23 cellular contexts compared by ENCODE assay signal in genomic region chr11:33006010-33006409, GRCh38.
"Had no signal": no experiment of that assay in that cellular context is flagged by ENCODE, and none has a peak within 500 bp of the region (broad histone marks: within the 10 kb centered on the region; RNA-seq: fewer than 3 reads in every experiment).

No MANE protein-coding gene starts in this region.

- H3K27me3 Mint-ChIP-seq: progenitor cell of endocrine pancreas had no signal

- H3K4me3 Mint-ChIP-seq: immature natural killer cell; natural killer cell treated with Interleukin-12 subunit alpha and Interleukin-12 subunit beta and Interleukin-15 and Interleukin-18, amount 100 ng/mL, for 72 hours; stimulated activated memory B cell treated with anti-CD40 and anti-IgM and Interleukin-4, amounts not matched to agents 10 μg/mL and 1 μg/mL and 100 μg/mL, for 72 hours; stimulated activated naive CD8-positive, alpha-beta T cell treated with anti-CD3 and anti-CD28 coated beads, Interleukin-15, amount 100 ng/mL, for 72 hours had no signal

- H3K9me3 Mint-ChIP-seq: immature natural killer cell; natural killer cell treated with Interleukin-12 subunit alpha and Interleukin-12 subunit beta and Interleukin-15 and Interleukin-18, amount 100 ng/mL, for 72 hours; stimulated activated memory B cell treated with anti-CD40 and anti-IgM and Interleukin-4, amounts not matched to agents 10 μg/mL and 1 μg/mL and 100 μg/mL, for 72 hours; stimulated activated naive CD8-positive, alpha-beta T cell treated with anti-CD3 and anti-CD28 coated beads, Interleukin-15, amount 100 ng/mL, for 72 hours had no signal

- DNase-seq: hypothalamus; immature natural killer cell; kidney; left colon; left lung; lower lobe of right lung; mammary epithelial cell; mesenchymal stem cell; ovary; right lobe of liver; stimulated activated CD4-positive, alpha-beta T cell treated with anti-CD3 and anti-CD28 coated beads, Interleukin-1b, Interleukin-23, amount 100 ng/mL, for 48 hours; stimulated activated CD4-positive, alpha-beta T cell treated with anti-CD3 and anti-CD28 coated beads, Interleukin-2, amount 100 ng/mL, for 48 hours; stimulated activated CD4-positive, alpha-beta T cell treated with anti-CD3 and anti-CD28 coated beads, Interleukin-4, amount 100 ng/mL, for 4 hours; stimulated activated CD8-positive, alpha-beta memory T cell treated with anti-CD3 and anti-CD28 coated beads, Interleukin-4, amount 100 ng/mL, for 48 hours; stimulated activated naive CD4-positive, alpha-beta T cell treated with Interleukin-2 at 50 U/mL for 16 hours; stimulated activated naive CD8-positive, alpha-beta T cell treated with anti-CD3 and anti-CD28 coated beads, Interleukin-15, amount 100 ng/mL, for 72 hours; substantia nigra; transverse colon; upper lobe of right lung had no signal

- H3K27ac Mint-ChIP-seq: progenitor cell of endocrine pancreas; stimulated activated memory B cell treated with anti-CD40 and anti-IgM and Interleukin-4, amounts not matched to agents 10 μg/mL and 1 μg/mL and 100 μg/mL, for 72 hours; stimulated activated naive CD8-positive, alpha-beta T cell treated with anti-CD3 and anti-CD28 coated beads, Interleukin-15, amount 100 ng/mL, for 72 hours had no signal

- H3K4me1 Mint-ChIP-seq: stimulated activated memory B cell treated with anti-CD40 and anti-IgM and Interleukin-4, amounts not matched to agents 10 μg/mL and 1 μg/mL and 100 μg/mL, for 72 hours had no signal

- ATAC-seq: left lung; lower lobe of right lung; natural killer cell treated with Interleukin-12 subunit alpha and Interleukin-12 subunit beta and Interleukin-15 and Interleukin-18, amount 100 ng/mL, for 72 hours; right lobe of liver; stimulated activated memory B cell treated with anti-CD40 and anti-IgM and Interleukin-4, amounts not matched to agents 10 μg/mL and 1 μg/mL and 100 μg/mL, for 72 hours; upper lobe of right lung had no signal

- H3K9me3 ChIP-seq: left lung, lower lobe of right lung, ovary, right atrium auricular region, right lobe of liver, transverse colon, upper lobe of right lung had no signal

- H3K36me3 Mint-ChIP-seq: natural killer cell treated with Interleukin-12 subunit alpha and Interleukin-12 subunit beta and Interleukin-15 and Interleukin-18, amount 100 ng/mL, for 72 hours; stimulated activated memory B cell treated with anti-CD40 and anti-IgM and Interleukin-4, amounts not matched to agents 10 μg/mL and 1 μg/mL and 100 μg/mL, for 72 hours had no signal
